Comparison of ENCODE assay signal across 8 cellular contexts in genomic region chr17:76737082-76737675, GRCh38. TPM values are rescaled to one million over a fixed set of nuclear protein-coding genes. Genes with fewer than 3 reads are reported as not detected.
DNase-seq lines count a peak whose midpoint lies in the region; ATAC-seq and TF ChIP-seq lines count a peak whose summit lies in the region.

TSS of gene SRSF2 (minus strand) at chr17:76737331. CDS start at chr17:76737160, 171 bp downstream.

- TF ChIP-seq POLR2A in GM15510 (IDR thresholded peaks at IDR 0.05; ENCODE audit: borderline replicate concordance, extremely low read depth, insufficient read length) (peak; percentile 100), prostate gland (IDR thresholded peaks at IDR 0.05) (peak; percentile 100)

- H3K9me3 ChIP-seq in T-helper 17 cell (ENCODE audit: control insufficient read depth, low read length, poor library complexity, severe bottlenecking): peaks cover 6% of the 10 kb centered on the region
- no peaks in the 10 kb centered on the region for H3K9me3 ChIP-seq in left ventricle myocardium inferior (replicated peaks)
- H3K9me3 ChIP-seq in prostate gland: no peaks in the 10 kb centered on the region

- H3K36me3 ChIP-seq in left ventricle myocardium inferior (peaks cover 50% of the 10 kb centered on the region), prostate gland (no peaks in the 10 kb centered on the region), urinary bladder (ENCODE audit: insufficient read depth) (peaks cover 1% of the 10 kb centered on the region)

- DNase-seq in NCI-H1694 treated with DMSO at 0.1 percent for 48 hours (lab: John Stamatoyannopoulos, UW) (peak; percentile 98), T-helper 17 cell (peak; percentile 97 to 99 (median 99)), amygdala (lab: John Stamatoyannopoulos, UW) (peak; percentile 68 to 100 (median 97)), left ventricle myocardium inferior (peak; percentile 99), prostate gland (ENCODE audit: low spot score) (peak; percentile 97)

- H3K4me3 Mint-ChIP-seq in T-helper 17 cell: peak within 1 kb of the TSS; percentile 96

- peaks cover 12% of the 10 kb centered on the region for H3K36me3 Mint-ChIP-seq in T-helper 17 cell (ENCODE audit: low read depth)

- peaks cover 49% of the 10 kb centered on the region for H3K4me1 Mint-ChIP-seq in T-helper 17 cell

- no peaks in the 10 kb centered on the region for H3K27me3 Mint-ChIP-seq in T-helper 17 cell

- under 1% methylated on average over 59 of the region's 60 CpGs for WGBS in prostate gland
- WGBS in urinary bladder: under 1% methylated on average over 60 of the region's 60 CpGs

- H3K4me3 ChIP-seq in left ventricle myocardium inferior (peak within 1 kb of the TSS; percentile 96), prostate gland (peak within 1 kb of the TSS; percentile 99), urinary bladder (ENCODE audit: low read depth, low read length) (peak within 1 kb of the TSS; percentile 83)

- H3K27ac ChIP-seq in left ventricle myocardium inferior (replicated peaks) (peak within 1 kb of the TSS; percentile 100), prostate gland (peak within 1 kb of the TSS; percentile 100), urinary bladder (ENCODE audit: low read depth) (peak within 1 kb of the TSS; percentile 98)

- H3K4me1 ChIP-seq in left ventricle myocardium inferior (peaks cover 89% of the 10 kb centered on the region), prostate gland (replicated peaks) (peaks cover 10% of the 10 kb centered on the region), urinary bladder (ENCODE audit: insufficient read depth) (no peaks in the 10 kb centered on the region)

- H3K27me3 ChIP-seq in left ventricle myocardium inferior (ENCODE audit: low read depth): no peaks in the 10 kb centered on the region
- no peaks in the 10 kb centered on the region for H3K27me3 ChIP-seq in prostate gland (replicated peaks; ENCODE audit: insufficient read depth)

- TF ChIP-seq CTCF in left ventricle myocardium inferior (IDR thresholded peaks at IDR 0.05; ENCODE audit: borderline replicate concordance): no peak
- TF ChIP-seq CTCF in prostate gland (IDR thresholded peaks at IDR 0.05): no peak

- intact Hi-C loops in left ventricle myocardium inferior (cut with micrococcal nuclease) (no loop called here), prostate gland (cut with DNase I) (no loop called here)

- peak within 1 kb of the TSS; percentile 99 for H3K27ac Mint-ChIP-seq in T-helper 17 cell

- ATAC-seq in HG02885 (IDR thresholded peaks at IDR 0.05; ENCODE audit: poor library complexity, unreplicated experiment) (peak; percentile 75), T-helper 17 cell (peak; percentile 74)

RNA-seq across cellular contexts. Expression of gene SRSF2, which starts in this region (rescaled TPM):
- total RNA-seq in T-helper 17 cell: 100 to 1,000 TPM; 351 to 393 TPM
- total RNA-seq in left ventricle myocardium inferior: 78.5 TPM
- total RNA-seq in prostate gland: 100 to 1,000 TPM; 217 to 316 TPM
- 134 TPM for total RNA-seq in urinary bladder
- 148 TPM for polyA plus RNA-seq in urinary bladder

Comparison
In these comparisons a context has a peak if more than half of its experiments do, and no peak if none do; other contexts are left out.
1. Peak in every context shown above with its lines: DNase-seq, ATAC-seq, H3K4me3 ChIP-seq and H3K27ac ChIP-seq.